Comparison of ENCODE assay signal across 20 cellular contexts in the genomic region with DNA sequence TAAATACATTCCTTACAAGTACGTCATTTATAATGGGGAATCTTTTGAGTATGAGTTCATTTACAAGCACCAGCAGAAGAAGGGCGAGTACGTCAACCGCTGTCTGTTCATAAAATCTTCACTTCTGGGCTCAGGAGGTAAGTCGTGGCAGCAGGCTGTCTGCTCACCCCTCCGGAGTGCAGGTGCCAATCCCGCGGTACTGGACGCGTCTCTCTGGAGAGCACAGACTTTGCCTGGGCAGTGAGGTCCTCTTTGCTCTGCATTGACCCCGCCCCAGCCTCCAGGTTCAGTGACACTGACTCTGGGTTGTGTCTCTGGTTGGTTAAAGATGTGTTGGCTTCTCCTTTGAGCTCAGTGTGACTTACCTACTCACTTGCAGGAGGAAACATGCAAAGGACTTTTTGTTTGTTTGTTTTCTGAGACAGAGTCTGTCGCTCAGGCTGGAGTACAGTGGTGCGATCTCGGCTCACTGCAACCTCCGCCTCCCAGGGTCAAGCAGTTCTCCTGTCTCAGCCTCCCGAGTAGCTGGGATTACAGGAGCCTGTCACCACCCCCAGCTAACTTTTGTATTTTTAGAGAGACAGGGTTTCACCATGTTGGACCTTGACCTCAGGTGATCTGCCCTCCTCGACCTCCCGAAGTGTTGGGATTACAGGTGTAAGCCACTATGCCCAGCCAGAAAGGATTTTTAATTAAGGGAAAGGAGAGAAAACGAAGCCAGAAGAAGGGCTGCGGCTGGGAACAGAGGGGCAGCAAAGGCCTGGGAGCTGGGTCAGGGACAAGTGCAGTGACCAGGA. TPM values are rescaled to one million over a fixed set of nuclear protein-coding genes. Genes with fewer than 3 reads are reported as not detected.
A peak's percentile ranks its signal among the peaks of the same experiment; 100 is the strongest.
DNase-seq lines count a peak whose midpoint lies in the region; ATAC-seq, FAIRE-seq and TF ChIP-seq lines count a peak whose summit lies in the region.
"Had no signal": no experiment of that assay in that cellular context is flagged by ENCODE, and none has a peak within 500 bp of the region (broad histone marks: within the 10 kb centered on the region; RNA-seq: fewer than 3 reads in every experiment).

No MANE protein-coding gene starts in this region.

- no peaks in the 10 kb centered on the region for H3K79me2 ChIP-seq in HepG2 (ENCODE audit: insufficient read depth, low read length)

- H3K27ac Mint-ChIP-seq in activated naive CD8-positive, alpha-beta T cell, result peak overlapping the region; percentile 51
- no peak overlapping the region for H3K27ac Mint-ChIP-seq in activated naive CD8-positive, alpha-beta T cell treated with anti-CD3 and anti-CD28 coated beads, Interleukin-2, amount 50 U/mL, for 24 hours
- no peak overlapping the region for H3K27ac Mint-ChIP-seq in WTC11
- H3K27ac Mint-ChIP-seq: B cell had no signal

- DNase-seq in NCI-H1694 treated with DMSO at 0.1 percent for 48 hours (lab: John Stamatoyannopoulos, UW) (peak; percentile 13), NCI-H1694 (lab: John Stamatoyannopoulos, UW) (no peak), HepG2 (ENCODE audit: low spot score) (no peak), WTC11 (ENCODE audit: low spot score) (no peak), SJCRH30 (no peak)
- DNase-seq in activated naive CD8-positive, alpha-beta T cell treated with anti-CD3 and anti-CD28 coated beads, Interleukin-2, amount 50 U/mL, for 24 hours, result no peak
- DNase-seq: CD4-positive, alpha-beta memory T cell; DMS79; IMR-90; Kasumi-1; MM.1S; NCI-H1105 treated with DMSO at 0.1 percent for 48 hours; NCI-H1930; NCI-H69; OCI-M1 had no signal

- H3K9me3 Mint-ChIP-seq in activated naive CD8-positive, alpha-beta T cell (ENCODE audit: low read depth), result no peaks in the 10 kb centered on the region
- H3K9me3 Mint-ChIP-seq in activated naive CD8-positive, alpha-beta T cell treated with anti-CD3 and anti-CD28 coated beads, Interleukin-2, amount 50 U/mL, for 24 hours, result no peaks in the 10 kb centered on the region
- H3K9me3 Mint-ChIP-seq in WTC11, result no peaks in the 10 kb centered on the region
- H3K9me3 Mint-ChIP-seq: CD4-positive, alpha-beta memory T cell had no signal

- peaks cover 3% of the 10 kb centered on the region for H3K36me3 Mint-ChIP-seq in activated naive CD8-positive, alpha-beta T cell
- peaks cover 50% of the 10 kb centered on the region for H3K36me3 Mint-ChIP-seq in activated naive CD8-positive, alpha-beta T cell treated with anti-CD3 and anti-CD28 coated beads, Interleukin-2, amount 50 U/mL, for 24 hours (ENCODE audit: low read depth)
- H3K36me3 Mint-ChIP-seq in WTC11, result peaks cover 58% of the 10 kb centered on the region

- no peak for ATAC-seq in activated naive CD8-positive, alpha-beta T cell treated with anti-CD3 and anti-CD28 coated beads, Interleukin-2, amount 50 U/mL, for 24 hours
- no peak; the same call in 2 of the 3 replicates for ATAC-seq in HepG2
- no peak for ATAC-seq in WTC11
- no peak for ATAC-seq in GM21381 (IDR thresholded peaks at IDR 0.05; ENCODE audit: unreplicated experiment)

- H3K27ac ChIP-seq in HepG2 (ENCODE audit: extremely low read length, insufficient read depth, low read length) (no peak overlapping the region), SJCRH30 (no peak overlapping the region)
- H3K27ac ChIP-seq: 22Rv1 had no signal

- H3K27me3 Mint-ChIP-seq in activated naive CD8-positive, alpha-beta T cell, result no peaks in the 10 kb centered on the region
- H3K27me3 Mint-ChIP-seq in activated naive CD8-positive, alpha-beta T cell treated with anti-CD3 and anti-CD28 coated beads, Interleukin-2, amount 50 U/mL, for 24 hours, result no peaks in the 10 kb centered on the region
- no peaks in the 10 kb centered on the region for H3K27me3 Mint-ChIP-seq in WTC11 (ENCODE audit: low read depth)
- H3K27me3 Mint-ChIP-seq: B cell; CD4-positive, alpha-beta memory T cell had no signal

- CTCF ChIA-PET in HepG2 (lab: Yijun Ruan, JAX; ENCODE audit: low intra/inter-chr PET ratio, low total read pairs) (no interaction called here), WTC11 (lab: Charles Lee) (interaction anchor here (1.4 kb wide), 1 partner anchor 81 kb away, joined by 3 read pairs; no protein-coding TSS in a partner anchor)

- no peak for TF ChIP-seq RAD21 in HepG2 (CRISPR knock-in tag; IDR thresholded peaks at IDR 0.05)

- no peak overlapping the region for H2AFZ ChIP-seq in HepG2 (ENCODE audit: low read length)

- H3K4me3 ChIP-seq in HepG2 (replicated peaks in 1 of 3; ENCODE audit: insufficient read depth in 1 of 3, low read depth in 2 of 3, low read length in 3 of 3) (no peak overlapping the region), SJCRH30 (no peak overlapping the region)
- H3K4me3 ChIP-seq: HAP-1 had no signal

- H3K4me1 ChIP-seq in HepG2 (ENCODE audit: insufficient read depth, low read length) (peaks cover 14% of the 10 kb centered on the region), SJCRH30 (no peaks in the 10 kb centered on the region)
- H3K4me1 ChIP-seq: HAP-1 had no signal

- POLR2A ChIA-PET in HepG2 (lab: Yijun Ruan, JAX) (interaction anchor here (1.4 kb wide), 1 partner anchor 28 kb away, joined by 7 read pairs; no protein-coding TSS in a partner anchor), WTC11 (lab: Charles Lee) (no interaction called here)

- no peak for TF ChIP-seq EP300 in HepG2 (IDR thresholded peaks at IDR 0.05; ENCODE audit: low read depth in 2 of 2, low read length in 2 of 2)
- no peak for TF ChIP-seq EP300 in HepG2 (CRISPR knock-in tag; IDR thresholded peaks at IDR 0.05; ENCODE audit: borderline replicate concordance)

- peaks cover 6% of the 10 kb centered on the region for H3K4me1 Mint-ChIP-seq in activated naive CD8-positive, alpha-beta T cell (ENCODE audit: low read depth)
- peaks cover 1% of the 10 kb centered on the region for H3K4me1 Mint-ChIP-seq in activated naive CD8-positive, alpha-beta T cell treated with anti-CD3 and anti-CD28 coated beads, Interleukin-2, amount 50 U/mL, for 24 hours
- H3K4me1 Mint-ChIP-seq in WTC11, result no peaks in the 10 kb centered on the region; the same call in 1 of the 2 replicates
- H3K4me1 Mint-ChIP-seq: B cell had no signal

- no peak overlapping the region for H3K4me3 Mint-ChIP-seq in activated naive CD8-positive, alpha-beta T cell
- no peak overlapping the region for H3K4me3 Mint-ChIP-seq in activated naive CD8-positive, alpha-beta T cell treated with anti-CD3 and anti-CD28 coated beads, Interleukin-2, amount 50 U/mL, for 24 hours
- no peak overlapping the region for H3K4me3 Mint-ChIP-seq in WTC11
- H3K4me3 Mint-ChIP-seq: B cell; CD4-positive, alpha-beta memory T cell had no signal

- H3K36me3 ChIP-seq in HepG2 (replicated peaks in 1 of 2; ENCODE audit: control insufficient read depth in 1 of 2, insufficient read depth in 2 of 2, low read length in 2 of 2) (peaks cover 44 to 72% of the 10 kb centered on the region in 2 experiments), SJCRH30 (no peaks in the 10 kb centered on the region)

- TF ChIP-seq CTCF in HepG2 (CRISPR knock-in tag; IDR thresholded peaks at IDR 0.05) (no peak), WTC11 (IDR thresholded peaks at IDR 0.05) (no peak)

- no peak overlapping the region for H3K9ac ChIP-seq in HepG2 (ENCODE audit: insufficient read depth, low read depth, low read length)

- intact Hi-C loops in HepG2 (cut with micrococcal nuclease; ENCODE audit: unreplicated experiment), result no loop called here

- no peaks in the 10 kb centered on the region for H3K9me3 ChIP-seq in HepG2 (ENCODE audit: low read length)
- H3K9me3 ChIP-seq in SJCRH30 (replicated peaks), result no peaks in the 10 kb centered on the region
- H3K9me3 ChIP-seq: HAP-1 had no signal

- no TSS peak for BruUV-seq in HepG2 (replicated peaks; lab: Mats Ljungman, UMichigan)

- peak; percentile 43 for FAIRE-seq in HepG2 (lab: Jason Lieb, UNC)

- no peaks in the 10 kb centered on the region for H3K27me3 ChIP-seq in HepG2 (ENCODE audit: control insufficient read depth in 1 of 2, insufficient read depth in 2 of 2, low read length in 2 of 2)
- no peaks in the 10 kb centered on the region for H3K27me3 ChIP-seq in SJCRH30

- 88% methylated on average over 20 of the region's 20 CpGs for WGBS in HepG2 (ENCODE audit: low lambda C conversion rate)

- no peak overlapping the region for H3K4me2 ChIP-seq in HepG2 (ENCODE audit: low read depth, low read length)

- H4K20me1 ChIP-seq in HepG2 (ENCODE audit: insufficient read depth, low read length), result no peaks in the 10 kb centered on the region

- in situ Hi-C loops in HepG2 (cut with HindIII; ENCODE audit: extremely low pct_ligation_motif_present, low pct_unique_long_range_greater_than_20kb), result no loop called here

- TF ChIP-seq POLR2A in HepG2 (IDR thresholded peaks at IDR 0.05; ENCODE audit: insufficient read depth in 1 of 2, low read depth in 2 of 2, low read length in 2 of 2), result no peak

TF ChIP-seq in HepG2, 621 proteins besides CTCF, POLR2A, EP300 and RAD21 (continues in another document):
- no peak for TF ChIP-seq TGIF2 (CRISPR knock-in tag; IDR thresholded peaks at IDR 0.05)
- TF ChIP-seq ZBTB8A (CRISPR knock-in tag; IDR thresholded peaks at IDR 0.05; ENCODE audit: borderline replicate concordance, low read depth), result no peak

RNA-seq across cellular contexts. Expression of gene RNF213, which starts 31.2 kb away (rescaled TPM):
- total RNA-seq in HepG2 (2016; rRNA removed; fragmentation: Illumina TruSeq; extraction: Trizol), result 38.7 and 42.8 TPM in 2 replicates
- total RNA-seq in HepG2 (2016; cell fraction: cytosol; rRNA removed; fragmentation: Illumina TruSeq; extraction: Trizol; ENCODE audit: low read depth), result 8.0 and 9.3 TPM in 2 replicates
- total RNA-seq in HepG2 (2016; cell fraction: insoluble cytoplasmic fraction; rRNA removed; fragmentation: Illumina TruSeq; extraction: Trizol), result 36.5 and 38.8 TPM in 2 replicates
- 12.8 and 13.4 TPM in 2 replicates for total RNA-seq in HepG2 (2016; cell fraction: membrane; rRNA removed; fragmentation: Illumina TruSeq; extraction: Trizol)
- total RNA-seq in HepG2 (2016; cell fraction: nucleus; rRNA removed; fragmentation: Illumina TruSeq; extraction: Trizol), result 57.4 and 57.5 TPM in 2 replicates
- 38.6 and 44.0 TPM in 2 replicates for polyA plus RNA-seq in HepG2 (2011; rRNA removed)
- 16.4 and 18.9 TPM in 2 replicates for polyA plus RNA-seq in HepG2 (2011; cell fraction: cytosol; rRNA removed)
- polyA plus RNA-seq in HepG2 (2011; cell fraction: nucleus; rRNA removed), result 134 and 171 TPM in 2 replicates
- 28.2 and 46.6 TPM in 2 replicates for polyA plus RNA-seq in HepG2 (2012)
- 1.4 and 2.0 TPM in 2 replicates for polyA plus RNA-seq in HepG2 (2016; cell fraction: cytosol; fragmentation: Illumina TruSeq; extraction: Trizol; ENCODE audit: low read depth)
- polyA plus RNA-seq in HepG2 (2016; cell fraction: insoluble cytoplasmic fraction; fragmentation: Illumina TruSeq; extraction: Trizol; ENCODE audit: low read depth), result 23.5 and 27.4 TPM in 2 replicates
- polyA plus RNA-seq in HepG2 (2016; cell fraction: membrane; fragmentation: Illumina TruSeq; extraction: Trizol; ENCODE audit: low read depth), result 3.4 and 3.7 TPM in 2 replicates
- 77.8 and 79.2 TPM in 2 replicates for polyA plus RNA-seq in HepG2 (2016; cell fraction: nucleus; fragmentation: Illumina TruSeq; extraction: Trizol; ENCODE audit: insufficient read depth, low read depth)
- polyA minus RNA-seq in HepG2 (2011; rRNA and poly(A)+ RNA removed; ENCODE audit: low replicate concordance), result 133 and 148 TPM in 2 replicates
- polyA minus RNA-seq in HepG2 (2011; cell fraction: cytosol; rRNA and poly(A)+ RNA removed), result 36.1 and 37.6 TPM in 2 replicates
- 108 and 132 TPM in 2 replicates for polyA minus RNA-seq in HepG2 (2011; cell fraction: nucleus; rRNA and poly(A)+ RNA removed)
- total RNA-seq in WTC11 (2021), result 70.3 to 72.6 TPM (median 70.5 TPM) in 3 replicates
- total RNA-seq in SJCRH30 (2014; rRNA removed; shearing (Covaris generic)), result 12.2 and 13.0 TPM in 2 replicates
